Comparison of ENCODE assay signal across 13 cellular contexts in genomic region chr7:84912018-84912417, GRCh38.
"Had no signal": no experiment of that assay in that cellular context is flagged by ENCODE, and none has a peak within 500 bp of the region (broad histone marks: within the 10 kb centered on the region; RNA-seq: fewer than 3 reads in every experiment).

No MANE protein-coding gene starts in this region.

- H3K27me3 ChIP-seq: dorsolateral prefrontal cortex, gastroesophageal sphincter had no signal

- H3K4me3 ChIP-seq: dorsolateral prefrontal cortex, gastroesophageal sphincter, lung, psoas muscle had no signal

- H3K9me3 ChIP-seq: gastroesophageal sphincter, psoas muscle had no signal

- H3K4me1 ChIP-seq: psoas muscle had no signal

- H3K36me3 ChIP-seq: gastroesophageal sphincter had no signal

- DNase-seq: cortex of kidney; dorsolateral prefrontal cortex; effector CD8-positive, alpha-beta T cell; glutamatergic neuron; left colon; left ventricle myocardium superior; mesenchymal stem cell; naive B cell; psoas muscle; stimulated activated naive CD4-positive, alpha-beta T cell treated with Interleukin-2 at 50 U/mL for 16 hours; trophoblast cell had no signal

- H3K27ac ChIP-seq: dorsolateral prefrontal cortex, gastroesophageal sphincter, psoas muscle had no signal
